In the genomic region with DNA sequence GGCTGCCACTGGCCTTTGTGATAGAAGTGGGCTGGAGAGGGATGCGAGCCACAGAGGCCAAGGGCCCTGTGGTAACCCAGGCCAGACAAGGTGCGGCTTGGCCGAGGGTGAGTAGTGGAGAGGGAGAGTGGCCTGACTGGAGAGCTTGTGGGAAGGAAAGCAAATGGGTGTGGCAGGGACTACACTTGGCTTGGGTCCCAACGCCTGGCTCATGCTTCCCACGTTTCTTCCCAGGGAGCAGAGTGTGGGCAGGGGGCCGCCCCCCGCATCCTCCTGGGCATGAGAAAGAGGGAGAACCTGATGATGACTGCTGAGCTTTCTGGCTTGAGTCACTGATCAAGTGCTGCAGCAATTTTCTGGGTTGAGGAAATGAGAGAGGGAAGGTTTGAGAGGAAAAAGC, we compare ENCODE assay signal across 11 cellular contexts.
A peak's percentile ranks its signal among the peaks of the same experiment; 100 is the strongest.
DNase-seq lines count a peak whose midpoint lies in the region; ATAC-seq, FAIRE-seq and TF ChIP-seq lines count a peak whose summit lies in the region.
"Had no signal": no experiment of that assay in that cellular context is flagged by ENCODE, and none has a peak within 500 bp of the region (broad histone marks: within the 10 kb centered on the region; RNA-seq: fewer than 3 reads in every experiment).

No MANE protein-coding gene starts in this region.

- TF ChIP-seq POLR2A in H54 (IDR thresholded peaks at IDR 0.05; ENCODE audit: low read depth, low read length) = no peak

- TF ChIP-seq CTCF in astrocyte (IDR thresholded peaks at IDR 0.05; ENCODE audit: insufficient read depth, low read depth, low read length) (no peak), lower lobe of right lung (IDR thresholded peaks at IDR 0.05) (no peak)

- no peak overlapping the region for H3K4me3 ChIP-seq in astrocyte (ENCODE audit: insufficient read depth, low read depth, low read length)
- H3K4me3 ChIP-seq in lower lobe of right lung = no peak overlapping the region

- peak overlapping the region; percentile 11 for H3K4me3 Mint-ChIP-seq in astrocyte (ENCODE audit: unreplicated experiment)
- H3K4me3 Mint-ChIP-seq in activated T-cell treated with anti-CD3 and anti-CD28 coated beads, Interleukin-2, amount 50 U/mL, for 4 hours = no peak overlapping the region
- H3K4me3 Mint-ChIP-seq: naive B cell had no signal

- no peak overlapping the region for H2AFZ ChIP-seq in astrocyte (ENCODE audit: low read depth, low read length)

- no peaks in the 10 kb centered on the region for H3K27me3 Mint-ChIP-seq in astrocyte (ENCODE audit: low read depth, unreplicated experiment)
- H3K27me3 Mint-ChIP-seq in activated T-cell treated with anti-CD3 and anti-CD28 coated beads, Interleukin-2, amount 50 U/mL, for 4 hours (ENCODE audit: low read depth) = no peaks in the 10 kb centered on the region
- H3K27me3 Mint-ChIP-seq: naive B cell had no signal

- H3K9ac ChIP-seq in astrocyte (ENCODE audit: low read length) = no peak overlapping the region

- DNase-seq in AG20443 (ENCODE audit: low spot score) (peak; percentile 61), H54 (ENCODE audit: insufficient read length, low spot score) (peak; percentile 55), astrocyte (ENCODE audit: low read depth) (peak; percentile 76), lower lobe of right lung (no peak), DMS79 (lab: John Stamatoyannopoulos, UW) (no peak), SIG-M5 (lab: John Stamatoyannopoulos, UW) (no peak)
- DNase-seq in activated T-cell treated with anti-CD3 and anti-CD28 coated beads, Interleukin-2, amount 50 U/mL, for 4 hours = no peak
- DNase-seq: activated naive CD4-positive, alpha-beta T cell; effector CD8-positive, alpha-beta T cell; naive B cell had no signal

- H3K27me3 ChIP-seq in astrocyte (ENCODE audit: insufficient read depth, low read length) = no peaks in the 10 kb centered on the region
- no peaks in the 10 kb centered on the region for H3K27me3 ChIP-seq in lower lobe of right lung (ENCODE audit: low read depth)

- H3K36me3 ChIP-seq in astrocyte (ENCODE audit: insufficient read depth, low read length) = no peaks in the 10 kb centered on the region
- no peaks in the 10 kb centered on the region for H3K36me3 ChIP-seq in lower lobe of right lung

- no peaks in the 10 kb centered on the region for H3K79me2 ChIP-seq in astrocyte (ENCODE audit: insufficient read depth, low read length)

- H4K20me1 ChIP-seq in astrocyte (ENCODE audit: insufficient read depth, low read length) = no peaks in the 10 kb centered on the region

- H3K4me2 ChIP-seq in astrocyte (ENCODE audit: low read length) = peak overlapping the region; percentile 15

- no peaks in the 10 kb centered on the region for H3K9me3 ChIP-seq in astrocyte (ENCODE audit: insufficient read depth, low read depth, low read length)
- no peaks in the 10 kb centered on the region for H3K9me3 ChIP-seq in lower lobe of right lung

- no peaks in the 10 kb centered on the region for H3K9me3 Mint-ChIP-seq in astrocyte (ENCODE audit: unreplicated experiment)
- H3K9me3 Mint-ChIP-seq in activated T-cell treated with anti-CD3 and anti-CD28 coated beads, Interleukin-2, amount 50 U/mL, for 4 hours = no peaks in the 10 kb centered on the region
- H3K9me3 Mint-ChIP-seq: naive B cell had no signal

- intact Hi-C loops in lower lobe of right lung (cut with DNase I) = no loop called here

- H3K4me1 ChIP-seq in astrocyte (ENCODE audit: insufficient read depth, low read length) (no peaks in the 10 kb centered on the region), lower lobe of right lung (peaks cover 7% of the 10 kb centered on the region)

- no peak overlapping the region for H3K27ac Mint-ChIP-seq in astrocyte (ENCODE audit: unreplicated experiment)

- ATAC-seq in lower lobe of right lung = peak; percentile 54 to 74
- ATAC-seq in GM18873 (IDR thresholded peaks at IDR 0.05; ENCODE audit: low FRiP score, unreplicated experiment) = no peak
- ATAC-seq in activated T-cell treated with anti-CD3 and anti-CD28 coated beads, Interleukin-2, amount 50 U/mL, for 4 hours = no peak

- H3K27ac ChIP-seq in astrocyte (ENCODE audit: low read depth, low read length) (no peak overlapping the region), lower lobe of right lung (no peak overlapping the region)

- H3K4me1 Mint-ChIP-seq in astrocyte (ENCODE audit: low read depth, unreplicated experiment) = peaks cover 18% of the 10 kb centered on the region
- H3K4me1 Mint-ChIP-seq in activated T-cell treated with anti-CD3 and anti-CD28 coated beads, Interleukin-2, amount 50 U/mL, for 4 hours (ENCODE audit: low read depth) = peaks cover 25% of the 10 kb centered on the region

- FAIRE-seq in H54 (lab: Jason Lieb, UNC) (peak; percentile 50), astrocyte (lab: Jason Lieb, UNC) (no peak)

- H3K36me3 Mint-ChIP-seq in astrocyte (ENCODE audit: low read depth, unreplicated experiment) = peaks cover 5% of the 10 kb centered on the region
- peaks cover 31% of the 10 kb centered on the region for H3K36me3 Mint-ChIP-seq in activated T-cell treated with anti-CD3 and anti-CD28 coated beads, Interleukin-2, amount 50 U/mL, for 4 hours (ENCODE audit: insufficient read depth)

Comparison
In these comparisons a context has a peak if more than half of its experiments do, and no peak if none do; other contexts are left out.
1. DNase-seq: peak in AG20443 (single experiment), H54 (single experiment) and astrocyte (single experiment); none in lower lobe of right lung (single experiment), DMS79 (single experiment), activated T-cell treated with anti-CD3 and anti-CD28 coated beads, Interleukin-2, amount 50 U/mL, for 4 hours (single experiment) and SIG-M5 (single experiment).
2. ATAC-seq: peak in lower lobe of right lung (2 of 2); none in GM18873 (single experiment) and activated T-cell treated with anti-CD3 and anti-CD28 coated beads, Interleukin-2, amount 50 U/mL, for 4 hours (0 of 2).